In the genomic region with DNA sequence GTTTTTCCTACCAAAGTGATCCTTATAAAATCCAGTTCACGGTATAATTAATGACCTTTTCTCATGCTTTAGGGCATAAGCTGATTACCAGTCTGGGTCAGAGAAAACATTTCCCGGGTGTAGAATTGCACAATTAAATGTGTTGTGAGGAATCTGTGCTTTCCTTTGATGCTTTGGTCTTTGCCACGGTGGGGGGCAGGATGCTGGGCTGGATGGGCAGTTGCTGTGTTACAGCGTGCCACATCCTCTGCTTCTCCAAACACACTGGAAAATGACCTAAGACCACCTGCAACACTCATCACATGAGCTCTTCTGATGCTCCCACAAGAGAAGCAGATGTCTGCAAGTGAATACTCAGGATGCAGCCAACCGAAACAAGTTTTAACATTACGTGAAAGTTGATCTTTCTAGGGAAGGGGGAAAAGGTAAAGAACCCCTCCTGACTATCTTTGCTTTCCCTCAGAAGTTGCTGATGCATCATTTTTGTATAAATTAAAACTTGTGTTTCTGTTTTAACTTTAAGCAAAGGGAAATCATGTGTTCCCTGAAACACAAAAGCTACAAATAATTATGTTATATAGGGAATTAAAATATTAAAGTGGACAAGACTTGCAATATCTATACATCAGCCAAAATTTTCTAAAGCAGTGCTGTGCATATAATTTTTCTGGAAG, we compare ENCODE assay signal across 20 cellular contexts.
DNase-seq lines count a peak whose midpoint lies in the region; ATAC-seq and TF ChIP-seq lines count a peak whose summit lies in the region.
"Had no signal": no experiment of that assay in that cellular context is flagged by ENCODE, and none has a peak within 500 bp of the region (broad histone marks: within the 10 kb centered on the region; RNA-seq: fewer than 3 reads in every experiment).

No MANE protein-coding gene starts in this region.

- H3K4me3 ChIP-seq in SK-N-MC, result 0 out of 2 replicates have a peak overlapping the region, but pooled peaks have one; percentile 2
- H3K4me3 ChIP-seq in suprapubic skin, result no peak overlapping the region
- H3K4me3 ChIP-seq: BLaER1, mucosa of descending colon, Peyer's patch, psoas muscle had no signal

- peak overlapping the region in 3 of 8 donors; percentile 7 to 52 (median 25) for H3K4me3 Mint-ChIP-seq in naive B cell
- H3K4me3 Mint-ChIP-seq: activated naive CD4-positive, alpha-beta T cell treated with anti-CD3 and anti-CD28 coated beads, Interleukin-2, amount 50 U/mL, for 24 hours; T-cell had no signal

- ATAC-seq in naive B cell (ENCODE audit: low read depth in 2 of 2), result peak in 1 of 2 donors; percentile 69
- no peak for ATAC-seq in GM21717 (IDR thresholded peaks at IDR 0.05; ENCODE audit: unreplicated experiment)
- ATAC-seq: activated CD4-positive, CD25-positive, alpha-beta regulatory T cell treated with anti-CD3 and anti-CD28 coated beads, Interleukin-2, amount 50 U/mL, for 24 hours; mucosa of descending colon; psoas muscle; T-cell had no signal

- no peaks in the 10 kb centered on the region for H3K27me3 Mint-ChIP-seq in naive B cell
- H3K27me3 Mint-ChIP-seq: T-cell had no signal

- H3K9me3 Mint-ChIP-seq in naive B cell, result peaks cover 0 to 3% (median 0%) of the 10 kb centered on the region in 7 donors
- H3K9me3 Mint-ChIP-seq: activated naive CD4-positive, alpha-beta T cell treated with anti-CD3 and anti-CD28 coated beads, Interleukin-2, amount 50 U/mL, for 24 hours; T-cell had no signal

- DNase-seq in DMS53 treated with DMSO at 0.1 percent for 48 hours (lab: John Stamatoyannopoulos, UW; ENCODE audit: unreplicated experiment) (peak; percentile 20), NCI-H128 (lab: John Stamatoyannopoulos, UW; ENCODE audit: unreplicated experiment) (peak; percentile 55), SK-N-MC (ENCODE audit: low read depth, low spot score) (no peak), naive B cell (peak; percentile 15), suprapubic skin (ENCODE audit: low spot score in 2 of 2) (no peak), occipital lobe (lab: John Stamatoyannopoulos, UW) (no peak)
- DNase-seq in stimulated activated CD4-positive, alpha-beta T cell treated with anti-CD3 and anti-CD28 coated beads, Interleukin-4, amount 100 ng/mL, for 1 hour, result no peak
- DNase-seq: activated CD8-positive, alpha-beta memory T cell treated with anti-CD3 and anti-CD28 coated beads, Interleukin-2, amount 50 U/mL, for 48 hours; foreskin fibroblast; KBM-7; mucosa of descending colon; NCI-H2029 treated with DMSO at 0.1 percent for 48 hours; Peyer's patch; psoas muscle; T-cell; trophoblast cell had no signal

- no peak overlapping the region for H3K9ac ChIP-seq in SK-N-MC (ENCODE audit: insufficient read length)
- H3K9ac ChIP-seq: BLaER1 had no signal

- 42% methylated on average over 6 of the region's 6 CpGs for WGBS in suprapubic skin

- H3K27ac Mint-ChIP-seq in naive B cell, result peak overlapping the region in 1 of 6 donors; percentile 90
- H3K27ac Mint-ChIP-seq: activated naive CD4-positive, alpha-beta T cell treated with anti-CD3 and anti-CD28 coated beads, Interleukin-2, amount 50 U/mL, for 24 hours; T-cell had no signal

- no peaks in the 10 kb centered on the region for H3K9me3 ChIP-seq in SK-N-MC (ENCODE audit: low read depth, low read length)
- H3K9me3 ChIP-seq in suprapubic skin, result no peaks in the 10 kb centered on the region
- H3K9me3 ChIP-seq: BLaER1, mucosa of descending colon, Peyer's patch, psoas muscle had no signal

- TF ChIP-seq POLR2A in suprapubic skin (IDR thresholded peaks at IDR 0.05), result no peak

- H3K36me3 ChIP-seq in SK-N-MC (ENCODE audit: insufficient read depth, low read length) (no peaks in the 10 kb centered on the region), suprapubic skin (no peaks in the 10 kb centered on the region)
- H3K36me3 ChIP-seq: BLaER1, Peyer's patch had no signal

- H3K27me3 ChIP-seq in suprapubic skin, result no peaks in the 10 kb centered on the region
- H3K27me3 ChIP-seq: BLaER1, Peyer's patch had no signal

- H3K4me1 ChIP-seq in suprapubic skin, result no peaks in the 10 kb centered on the region
- H3K4me1 ChIP-seq: Peyer's patch, psoas muscle had no signal

- TF ChIP-seq CTCF in suprapubic skin (IDR thresholded peaks at IDR 0.05), result no peak

- no peak for TF ChIP-seq EP300 in suprapubic skin (IDR thresholded peaks at IDR 0.05)

- H3K27ac ChIP-seq in SK-N-MC (peak overlapping the region; percentile 22; the same call in 1 of the 2 replicates), suprapubic skin (no peak overlapping the region)
- H3K27ac ChIP-seq: BLaER1, Peyer's patch, psoas muscle had no signal

- peaks cover 11 to 29% (median 17%) of the 10 kb centered on the region in 3 donors for H3K4me1 Mint-ChIP-seq in naive B cell
- H3K4me1 Mint-ChIP-seq: activated naive CD4-positive, alpha-beta T cell treated with anti-CD3 and anti-CD28 coated beads, Interleukin-2, amount 50 U/mL, for 24 hours had no signal

- no peaks in the 10 kb centered on the region for H3K36me3 Mint-ChIP-seq in naive B cell
- H3K36me3 Mint-ChIP-seq: activated naive CD4-positive, alpha-beta T cell treated with anti-CD3 and anti-CD28 coated beads, Interleukin-2, amount 50 U/mL, for 24 hours; T-cell had no signal

Comparison
In these comparisons a context has a peak if more than half of its experiments do, and no peak if none do; other contexts are left out.
1. DNase-seq: peak in DMS53 treated with DMSO at 0.1 percent for 48 hours (single experiment), NCI-H128 (single experiment) and naive B cell (single experiment); none in SK-N-MC (single experiment), suprapubic skin (0 of 2), occipital lobe (single experiment) and stimulated activated CD4-positive, alpha-beta T cell treated with anti-CD3 and anti-CD28 coated beads, Interleukin-4, amount 100 ng/mL, for 1 hour (single experiment).